In the genomic region with DNA sequence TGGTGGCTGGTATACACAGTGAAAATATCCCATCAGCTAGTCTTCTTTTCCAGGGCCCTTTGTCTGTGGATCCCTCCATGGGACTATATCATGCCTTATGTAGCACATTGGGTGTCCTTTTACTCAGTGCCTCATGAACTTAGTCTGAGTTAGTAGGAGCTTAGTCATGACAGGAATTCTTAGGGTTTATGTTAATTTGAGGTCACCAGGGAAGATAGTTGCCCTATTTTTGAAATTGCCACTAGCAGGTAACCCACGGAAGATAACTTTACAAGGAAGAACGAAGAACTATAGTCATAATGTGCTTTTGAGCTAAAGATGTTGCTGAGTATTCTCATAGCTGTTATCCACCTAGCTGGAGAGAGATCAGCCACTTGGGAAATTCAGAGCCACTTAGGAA, we compare ENCODE assay signal across 36 cellular contexts. TPM values are rescaled to one million over a fixed set of nuclear protein-coding genes. Genes with fewer than 3 reads are reported as not detected.
"Had no signal": no experiment of that assay in that cellular context is flagged by ENCODE, and none has a peak within 500 bp of the region (broad histone marks: within the 10 kb centered on the region; RNA-seq: fewer than 3 reads in every experiment).

No MANE protein-coding gene starts in this region.

- H3K27ac ChIP-seq: dorsolateral prefrontal cortex, epithelial cell of prostate, foreskin keratinocyte, gastroesophageal sphincter, heart left ventricle, hepatocyte, left lung, prostate gland, right atrium auricular region, stomach, thyroid gland had no signal

- H3K4me1 ChIP-seq: foreskin keratinocyte, gastroesophageal sphincter, heart left ventricle, left lung, prostate gland, right atrium auricular region, stomach, thyroid gland had no signal

- DNase-seq: dorsolateral prefrontal cortex; effector CD4-positive, alpha-beta T cell; endodermal cell; foreskin keratinocyte; heart left ventricle; left cardiac atrium; left lung; mesenchymal stem cell; midbrain; naive thymus-derived CD8-positive, alpha-beta T cell; nephron progenitor cell; nucleus accumbens; stimulated activated CD4-positive, alpha-beta T cell treated with anti-CD3 and anti-CD28 coated beads, Interleukin-12 subunit alpha, Interleukin-12 subunit beta, amount 100 ng/mL, for 4 hours; stimulated activated CD4-positive, alpha-beta T cell treated with anti-CD3 and anti-CD28 coated beads, Interleukin-1b, Interleukin-23, amount 100 ng/mL, for 48 hours; stimulated activated CD4-positive, alpha-beta T cell treated with anti-CD3 and anti-CD28 coated beads, Interleukin-4, amount 100 ng/mL, for 1 hour; stimulated activated CD8-positive, alpha-beta memory T cell treated with anti-CD3 and anti-CD28 coated beads, Interleukin-4, amount 100 ng/mL, for 48 hours; stomach; thyroid gland; trophoblast cell had no signal

- H3K4me3 ChIP-seq: dorsolateral prefrontal cortex, gastroesophageal sphincter, heart left ventricle, hepatocyte, left lung, prostate gland, right atrium auricular region, smooth muscle cell, stomach, thyroid gland had no signal

- H3K79me2 ChIP-seq: hepatocyte had no signal

- H3K4me2 ChIP-seq: hepatocyte, smooth muscle cell had no signal

- H3K4me1 Mint-ChIP-seq: endodermal cell, nephron progenitor cell had no signal

- H3K27me3 Mint-ChIP-seq: naive thymus-derived CD8-positive, alpha-beta T cell had no signal

- H2AFZ ChIP-seq: hepatocyte had no signal

- H3K27me3 ChIP-seq: dorsolateral prefrontal cortex, foreskin keratinocyte, gastroesophageal sphincter, heart left ventricle, hepatocyte, left lung, right atrium auricular region, stomach, thyroid gland had no signal

- H3K9me3 Mint-ChIP-seq: endodermal cell; naive thymus-derived CD8-positive, alpha-beta T cell; nephron progenitor cell had no signal

- FAIRE-seq: colon, islet of Langerhans had no signal

- H3K9me3 ChIP-seq: gastroesophageal sphincter, heart left ventricle, left lung, prostate gland, right atrium auricular region, stomach, thyroid gland had no signal

- H3K27ac Mint-ChIP-seq: endodermal cell; naive thymus-derived CD8-positive, alpha-beta T cell; nephron progenitor cell had no signal

- H3K4me3 Mint-ChIP-seq: endodermal cell; naive thymus-derived CD8-positive, alpha-beta T cell; nephron progenitor cell had no signal

- ATAC-seq: esophagus mucosa; foreskin keratinocyte; gastroesophageal sphincter; heart left ventricle; left cardiac atrium; left lung; naive thymus-derived CD8-positive, alpha-beta T cell; sciatic nerve had no signal

RNA-seq across cellular contexts. Expression of a gene that starts 14.8 kb away (rescaled TPM):
- polyA plus RNA-seq: naive thymus-derived CD8-positive, alpha-beta T cell had no signal

RNA-seq across cellular contexts. Expression of a gene that starts 49.1 kb away (rescaled TPM):
- total RNA-seq: foreskin keratinocyte; heart left ventricle; kidney epithelial cell; lung microvascular endothelial cell; myocyte; naive thymus-derived CD8-positive, alpha-beta T cell; osteocyte; right atrium auricular region; sciatic nerve; smooth muscle cell; subcutaneous adipose tissue; temporal lobe; thyroid gland had no signal
- polyA plus RNA-seq: fibroblast of lung; foreskin keratinocyte; naive thymus-derived CD8-positive, alpha-beta T cell; smooth muscle cell had no signal
